ENCODE assay signal across 15 cellular contexts in the genomic region with DNA sequence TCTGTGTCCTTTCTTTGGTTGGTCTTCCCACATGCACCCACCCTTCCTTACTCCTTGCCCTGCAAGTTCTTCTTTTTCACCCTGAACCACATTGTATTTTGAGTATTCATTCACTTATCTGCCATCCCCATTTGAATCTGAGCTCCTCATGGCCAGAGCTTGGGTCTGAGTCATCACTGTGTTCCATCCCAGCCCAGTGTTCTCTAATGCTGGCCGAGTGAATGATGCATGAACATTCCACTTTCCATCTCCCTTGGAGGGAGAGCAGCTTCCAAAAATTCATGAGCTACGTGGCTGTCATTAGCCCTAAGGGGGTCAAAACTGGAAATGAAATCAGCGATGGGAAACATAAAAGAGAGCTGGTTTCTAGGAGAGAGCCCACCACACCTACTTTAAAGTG.
DNase-seq lines count a peak whose midpoint lies in the region; ATAC-seq and TF ChIP-seq lines count a peak whose summit lies in the region.
"Had no signal": no experiment of that assay in that cellular context is flagged by ENCODE, and none has a peak within 500 bp of the region (broad histone marks: within the 10 kb centered on the region; RNA-seq: fewer than 3 reads in every experiment).

No MANE protein-coding gene starts in this region.

- H3K4me3 ChIP-seq in fibroblast of pulmonary artery (replicated peaks; ENCODE audit: low read depth, low read length) (no peak overlapping the region), skeletal muscle cell (ENCODE audit: low read depth, low read length) (no peak overlapping the region)
- H3K4me3 ChIP-seq: sigmoid colon had no signal

- no peaks in the 10 kb centered on the region for H3K36me3 Mint-ChIP-seq in activated CD4-positive, alpha-beta T cell treated with anti-CD3 and anti-CD28 coated beads, Interleukin-2, amount 10 ng/mL, durations not matched to agents 24 days and 14 days (ENCODE audit: low read depth)
- no peaks in the 10 kb centered on the region for H3K36me3 Mint-ChIP-seq in activated CD4-positive, alpha-beta T cell treated with anti-CD3 and anti-CD28 coated beads, Interleukin-2, amount 10 ng/mL, durations not matched to agents 7 days and 5 days (ENCODE audit: low read depth)

- CTCF ChIA-PET in activated CD4-positive, alpha-beta T cell treated with anti-CD3 and anti-CD28 coated beads, Interleukin-2, amount 10 ng/mL, durations not matched to agents 7 days and 5 days (lab: Charles Lee), result no interaction called here

- intact Hi-C loops in activated CD4-positive, alpha-beta T cell treated with anti-CD3 and anti-CD28 coated beads, Interleukin-2, amount 10 ng/mL, durations not matched to agents 24 days and 14 days (cut with micrococcal nuclease), result no loop called here

- H3K4me1 Mint-ChIP-seq in activated CD4-positive, alpha-beta T cell treated with anti-CD3 and anti-CD28 coated beads, Interleukin-2, amount 10 ng/mL, durations not matched to agents 24 days and 14 days, result no peaks in the 10 kb centered on the region
- no peaks in the 10 kb centered on the region for H3K4me1 Mint-ChIP-seq in activated CD4-positive, alpha-beta T cell treated with anti-CD3 and anti-CD28 coated beads, Interleukin-2, amount 10 ng/mL, durations not matched to agents 7 days and 5 days

- peak; percentile 30 for DNase-seq in activated CD4-positive, alpha-beta T cell treated with anti-CD3 and anti-CD28 coated beads, Interleukin-2, amount 10 ng/mL, durations not matched to agents 24 days and 14 days
- DNase-seq in activated CD4-positive, alpha-beta T cell treated with anti-CD3 and anti-CD28 coated beads, Interleukin-2, amount 10 ng/mL, durations not matched to agents 7 days and 5 days, result no peak
- DNase-seq in fibroblast of pulmonary artery (ENCODE audit: low read depth) (peak; percentile 46), skeletal muscle cell (ENCODE audit: low read depth) (peak; percentile 42), NCI-H510A treated with DMSO at 0.1 percent for 48 hours (lab: John Stamatoyannopoulos, UW) (no peak), anterior cingulate cortex (lab: John Stamatoyannopoulos, UW) (no peak)
- DNase-seq: activated CD4-positive, alpha-beta T cell treated with anti-CD3 and anti-CD28 coated beads, Interleukin-2, amount 50 U/mL, for 1 hour; NCI-H187; NCI-H69; RPMI8226; sigmoid colon; T-helper 2 cell had no signal

- ATAC-seq in SK-N-SH treated with all-trans-retinoic acid at 6 μM for 48 hours, result peak; percentile 70
- ATAC-seq in GM21447 (IDR thresholded peaks at IDR 0.05; ENCODE audit: unreplicated experiment), result no peak

- TF ChIP-seq CTCF in fibroblast of pulmonary artery (IDR thresholded peaks at IDR 0.05; ENCODE audit: low read length, missing control alignments), result no peak

- POLR2A ChIA-PET in activated CD4-positive, alpha-beta T cell treated with anti-CD3 and anti-CD28 coated beads, Interleukin-2, amount 10 ng/mL, durations not matched to agents 7 days and 5 days (lab: Charles Lee), result no interaction called here

- H3K4me3 Mint-ChIP-seq in activated CD4-positive, alpha-beta T cell treated with anti-CD3 and anti-CD28 coated beads, Interleukin-2, amount 10 ng/mL, durations not matched to agents 24 days and 14 days, result no peak overlapping the region
- H3K4me3 Mint-ChIP-seq in activated CD4-positive, alpha-beta T cell treated with anti-CD3 and anti-CD28 coated beads, Interleukin-2, amount 10 ng/mL, durations not matched to agents 7 days and 5 days, result no peak overlapping the region
- H3K4me3 Mint-ChIP-seq: nephron had no signal

- no peaks in the 10 kb centered on the region for H3K9me3 Mint-ChIP-seq in activated CD4-positive, alpha-beta T cell treated with anti-CD3 and anti-CD28 coated beads, Interleukin-2, amount 10 ng/mL, durations not matched to agents 24 days and 14 days
- H3K9me3 Mint-ChIP-seq in activated CD4-positive, alpha-beta T cell treated with anti-CD3 and anti-CD28 coated beads, Interleukin-2, amount 10 ng/mL, durations not matched to agents 7 days and 5 days, result no peaks in the 10 kb centered on the region

- no peak overlapping the region for H3K27ac Mint-ChIP-seq in activated CD4-positive, alpha-beta T cell treated with anti-CD3 and anti-CD28 coated beads, Interleukin-2, amount 10 ng/mL, durations not matched to agents 24 days and 14 days
- H3K27ac Mint-ChIP-seq in activated CD4-positive, alpha-beta T cell treated with anti-CD3 and anti-CD28 coated beads, Interleukin-2, amount 10 ng/mL, durations not matched to agents 7 days and 5 days, result no peak overlapping the region

- H3K27me3 Mint-ChIP-seq in activated CD4-positive, alpha-beta T cell treated with anti-CD3 and anti-CD28 coated beads, Interleukin-2, amount 10 ng/mL, durations not matched to agents 24 days and 14 days, result peaks cover 6% of the 10 kb centered on the region
- H3K27me3 Mint-ChIP-seq in activated CD4-positive, alpha-beta T cell treated with anti-CD3 and anti-CD28 coated beads, Interleukin-2, amount 10 ng/mL, durations not matched to agents 7 days and 5 days, result peaks cover 4% of the 10 kb centered on the region

TF ChIP-seq in SK-N-SH treated with all-trans-retinoic acid at 6 μM for 48 hours, 23 proteins besides CTCF, POLR2A, EP300 and RAD21:
- TF ChIP-seq GLIS3 (CRISPR knock-in tag; IDR thresholded peaks at IDR 0.05) (no peak), PPARA (CRISPR knock-in tag; IDR thresholded peaks at IDR 0.05; ENCODE audit: borderline replicate concordance) (no peak), ISL1 (CRISPR knock-in tag; IDR thresholded peaks at IDR 0.05) (no peak), CSRNP3 (CRISPR knock-in tag; IDR thresholded peaks at IDR 0.05) (no peak), ZFP30 (CRISPR knock-in tag; IDR thresholded peaks at IDR 0.05) (no peak), ARNTL (CRISPR knock-in tag; IDR thresholded peaks at IDR 0.05; ENCODE audit: borderline replicate concordance, low read depth) (no peak), RARB (CRISPR knock-in tag; IDR thresholded peaks at IDR 0.05) (no peak), TSHZ2 (CRISPR knock-in tag; IDR thresholded peaks at IDR 0.05) (no peak), ZNF8 (CRISPR knock-in tag; IDR thresholded peaks at IDR 0.05) (no peak), SNAI2 (CRISPR knock-in tag; IDR thresholded peaks at IDR 0.05) (no peak), ZNF565 (CRISPR knock-in tag; conservative IDR thresholded peaks at IDR 0.05; ENCODE audit: low read depth) (no peak)

Comparison
In these comparisons a context has a peak if more than half of its experiments do, and no peak if none do; other contexts are left out.
1. DNase-seq: peak in activated CD4-positive, alpha-beta T cell treated with anti-CD3 and anti-CD28 coated beads, Interleukin-2, amount 10 ng/mL, durations not matched to agents 24 days and 14 days (single experiment), fibroblast of pulmonary artery (single experiment) and skeletal muscle cell (single experiment); none in activated CD4-positive, alpha-beta T cell treated with anti-CD3 and anti-CD28 coated beads, Interleukin-2, amount 10 ng/mL, durations not matched to agents 7 days and 5 days (single experiment), NCI-H510A treated with DMSO at 0.1 percent for 48 hours (single experiment) and anterior cingulate cortex (0 of 58).